ENCODE assay signal across 1 cellular context in the genomic region with DNA sequence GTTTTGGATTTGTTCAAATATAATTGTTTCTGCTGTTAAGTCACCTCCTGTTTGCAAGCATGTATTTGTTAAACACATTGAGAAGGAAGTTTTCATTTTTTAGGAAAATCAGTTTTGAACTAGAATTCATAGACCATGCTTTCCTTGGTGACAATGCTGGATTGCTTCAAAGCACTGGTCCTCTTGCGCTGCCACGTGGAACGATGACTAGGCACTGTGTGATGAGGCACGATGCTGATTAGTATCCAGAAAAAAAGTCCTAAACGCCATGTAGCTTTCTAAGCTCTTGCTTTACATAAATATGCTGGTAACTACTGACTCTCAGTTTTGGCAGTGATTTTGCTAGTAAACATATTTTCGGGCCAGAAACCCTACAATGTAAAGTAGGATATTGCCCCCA.
TF ChIP-seq lines count a peak whose summit lies in the region.

No MANE protein-coding gene starts in this region.

TF ChIP-seq in K562, 482 proteins besides CTCF, POLR2A, EP300 and RAD21 (continued from another document):
- TF ChIP-seq ZNF280A (IDR thresholded peaks at IDR 0.05; ENCODE audit: low read depth, partially characterized antibody) (no peak), SNRNP70 (optimal IDR thresholded peaks at IDR 0.05; ENCODE audit: low read depth, low read length) (no peak), USF2 (CRISPR knock-in tag; IDR thresholded peaks at IDR 0.05) (no peak), FOXA3 (CRISPR knock-in tag; conservative IDR thresholded peaks at IDR 0.05 in 1 of 2, IDR thresholded peaks at IDR 0.05 in 1 of 2) (no peak), TCFL5 (CRISPR knock-in tag; conservative IDR thresholded peaks at IDR 0.05) (no peak), KDM1A (IDR thresholded peaks at IDR 0.05) (0 out of 4 replicates have a peak, but pooled peaks of 1 of the 2 experiments have one; percentile 24), EP400 (IDR thresholded peaks at IDR 0.05) (peak; percentile 52; the same call in 1 of the 2 replicates), GATA2 (CRISPR knock-in tag; IDR thresholded peaks at IDR 0.05) (no peak), ZNF165 (CRISPR knock-in tag; IDR thresholded peaks at IDR 0.05; ENCODE audit: borderline replicate concordance) (no peak), RCOR1 (IDR thresholded peaks at IDR 0.05; ENCODE audit: borderline replicate concordance in 1 of 2, low read depth in 2 of 2, low read length in 2 of 2) (peak in 1 of 2 experiments; percentile 25; a peak in 1 of 4 replicates), ZNF561 (CRISPR knock-in tag; conservative IDR thresholded peaks at IDR 0.05) (no peak), MAX (CRISPR knock-in tag; IDR thresholded peaks at IDR 0.05) (0 out of 2 replicates have a peak, but pooled peaks have one; percentile 31), MNT (conservative IDR thresholded peaks at IDR 0.05) (peak; percentile 76 to 81), ZNF140 (CRISPR knock-in tag; IDR thresholded peaks at IDR 0.05) (no peak), CBX8 (IDR thresholded peaks at IDR 0.05; ENCODE audit: borderline replicate concordance, extremely low read depth, low read depth, low read length, poor library complexity, severe bottlenecking) (peak; percentile 22), THAP7 (CRISPR knock-in tag; IDR thresholded peaks at IDR 0.05) (no peak), CXXC5 (CRISPR knock-in tag; IDR thresholded peaks at IDR 0.05) (0 out of 2 replicates have a peak, but pooled peaks have one; percentile 22), CBX1 (IDR thresholded peaks at IDR 0.05; ENCODE audit: low read depth) (no peak), U2AF2 (optimal IDR thresholded peaks at IDR 0.05; ENCODE audit: low read depth, low read length) (no peak), NCOA2 (IDR thresholded peaks at IDR 0.05; ENCODE audit: partially characterized antibody in 2 of 2) (no peak), ZNF785 (CRISPR knock-in tag; IDR thresholded peaks at IDR 0.05) (no peak)
- TF ChIP-seq, protein P1, sequence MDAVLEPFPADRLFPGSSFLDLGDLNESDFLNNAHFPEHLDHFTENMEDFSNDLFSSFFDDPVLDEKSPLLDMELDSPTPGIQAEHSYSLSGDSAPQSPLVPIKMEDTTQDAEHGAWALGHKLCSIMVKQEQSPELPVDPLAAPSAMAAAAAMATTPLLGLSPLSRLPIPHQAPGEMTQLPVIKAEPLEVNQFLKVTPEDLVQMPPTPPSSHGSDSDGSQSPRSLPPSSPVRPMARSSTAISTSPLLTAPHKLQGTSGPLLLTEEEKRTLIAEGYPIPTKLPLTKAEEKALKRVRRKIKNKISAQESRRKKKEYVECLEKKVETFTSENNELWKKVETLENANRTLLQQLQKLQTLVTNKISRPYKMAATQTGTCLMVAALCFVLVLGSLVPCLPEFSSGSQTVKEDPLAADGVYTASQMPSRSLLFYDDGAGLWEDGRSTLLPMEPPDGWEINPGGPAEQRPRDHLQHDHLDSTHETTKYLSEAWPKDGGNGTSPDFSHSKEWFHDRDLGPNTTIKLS (IDR thresholded peaks at IDR 0.05; ENCODE audit: borderline replicate concordance, low read depth), result peak; percentile 89
- TF ChIP-seq, protein P2, sequence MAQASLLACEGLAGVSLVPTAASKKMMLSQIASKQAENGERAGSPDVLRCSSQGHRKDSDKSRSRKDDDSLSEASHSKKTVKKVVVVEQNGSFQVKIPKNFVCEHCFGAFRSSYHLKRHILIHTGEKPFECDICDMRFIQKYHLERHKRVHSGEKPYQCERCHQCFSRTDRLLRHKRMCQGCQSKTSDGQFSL (CRISPR knock-in tag; IDR thresholded peaks at IDR 0.05), result no peak
- TF ChIP-seq, protein P2 (tag; IDR thresholded peaks at IDR 0.05), result no peak
- TF ChIP-seq, protein P3, sequence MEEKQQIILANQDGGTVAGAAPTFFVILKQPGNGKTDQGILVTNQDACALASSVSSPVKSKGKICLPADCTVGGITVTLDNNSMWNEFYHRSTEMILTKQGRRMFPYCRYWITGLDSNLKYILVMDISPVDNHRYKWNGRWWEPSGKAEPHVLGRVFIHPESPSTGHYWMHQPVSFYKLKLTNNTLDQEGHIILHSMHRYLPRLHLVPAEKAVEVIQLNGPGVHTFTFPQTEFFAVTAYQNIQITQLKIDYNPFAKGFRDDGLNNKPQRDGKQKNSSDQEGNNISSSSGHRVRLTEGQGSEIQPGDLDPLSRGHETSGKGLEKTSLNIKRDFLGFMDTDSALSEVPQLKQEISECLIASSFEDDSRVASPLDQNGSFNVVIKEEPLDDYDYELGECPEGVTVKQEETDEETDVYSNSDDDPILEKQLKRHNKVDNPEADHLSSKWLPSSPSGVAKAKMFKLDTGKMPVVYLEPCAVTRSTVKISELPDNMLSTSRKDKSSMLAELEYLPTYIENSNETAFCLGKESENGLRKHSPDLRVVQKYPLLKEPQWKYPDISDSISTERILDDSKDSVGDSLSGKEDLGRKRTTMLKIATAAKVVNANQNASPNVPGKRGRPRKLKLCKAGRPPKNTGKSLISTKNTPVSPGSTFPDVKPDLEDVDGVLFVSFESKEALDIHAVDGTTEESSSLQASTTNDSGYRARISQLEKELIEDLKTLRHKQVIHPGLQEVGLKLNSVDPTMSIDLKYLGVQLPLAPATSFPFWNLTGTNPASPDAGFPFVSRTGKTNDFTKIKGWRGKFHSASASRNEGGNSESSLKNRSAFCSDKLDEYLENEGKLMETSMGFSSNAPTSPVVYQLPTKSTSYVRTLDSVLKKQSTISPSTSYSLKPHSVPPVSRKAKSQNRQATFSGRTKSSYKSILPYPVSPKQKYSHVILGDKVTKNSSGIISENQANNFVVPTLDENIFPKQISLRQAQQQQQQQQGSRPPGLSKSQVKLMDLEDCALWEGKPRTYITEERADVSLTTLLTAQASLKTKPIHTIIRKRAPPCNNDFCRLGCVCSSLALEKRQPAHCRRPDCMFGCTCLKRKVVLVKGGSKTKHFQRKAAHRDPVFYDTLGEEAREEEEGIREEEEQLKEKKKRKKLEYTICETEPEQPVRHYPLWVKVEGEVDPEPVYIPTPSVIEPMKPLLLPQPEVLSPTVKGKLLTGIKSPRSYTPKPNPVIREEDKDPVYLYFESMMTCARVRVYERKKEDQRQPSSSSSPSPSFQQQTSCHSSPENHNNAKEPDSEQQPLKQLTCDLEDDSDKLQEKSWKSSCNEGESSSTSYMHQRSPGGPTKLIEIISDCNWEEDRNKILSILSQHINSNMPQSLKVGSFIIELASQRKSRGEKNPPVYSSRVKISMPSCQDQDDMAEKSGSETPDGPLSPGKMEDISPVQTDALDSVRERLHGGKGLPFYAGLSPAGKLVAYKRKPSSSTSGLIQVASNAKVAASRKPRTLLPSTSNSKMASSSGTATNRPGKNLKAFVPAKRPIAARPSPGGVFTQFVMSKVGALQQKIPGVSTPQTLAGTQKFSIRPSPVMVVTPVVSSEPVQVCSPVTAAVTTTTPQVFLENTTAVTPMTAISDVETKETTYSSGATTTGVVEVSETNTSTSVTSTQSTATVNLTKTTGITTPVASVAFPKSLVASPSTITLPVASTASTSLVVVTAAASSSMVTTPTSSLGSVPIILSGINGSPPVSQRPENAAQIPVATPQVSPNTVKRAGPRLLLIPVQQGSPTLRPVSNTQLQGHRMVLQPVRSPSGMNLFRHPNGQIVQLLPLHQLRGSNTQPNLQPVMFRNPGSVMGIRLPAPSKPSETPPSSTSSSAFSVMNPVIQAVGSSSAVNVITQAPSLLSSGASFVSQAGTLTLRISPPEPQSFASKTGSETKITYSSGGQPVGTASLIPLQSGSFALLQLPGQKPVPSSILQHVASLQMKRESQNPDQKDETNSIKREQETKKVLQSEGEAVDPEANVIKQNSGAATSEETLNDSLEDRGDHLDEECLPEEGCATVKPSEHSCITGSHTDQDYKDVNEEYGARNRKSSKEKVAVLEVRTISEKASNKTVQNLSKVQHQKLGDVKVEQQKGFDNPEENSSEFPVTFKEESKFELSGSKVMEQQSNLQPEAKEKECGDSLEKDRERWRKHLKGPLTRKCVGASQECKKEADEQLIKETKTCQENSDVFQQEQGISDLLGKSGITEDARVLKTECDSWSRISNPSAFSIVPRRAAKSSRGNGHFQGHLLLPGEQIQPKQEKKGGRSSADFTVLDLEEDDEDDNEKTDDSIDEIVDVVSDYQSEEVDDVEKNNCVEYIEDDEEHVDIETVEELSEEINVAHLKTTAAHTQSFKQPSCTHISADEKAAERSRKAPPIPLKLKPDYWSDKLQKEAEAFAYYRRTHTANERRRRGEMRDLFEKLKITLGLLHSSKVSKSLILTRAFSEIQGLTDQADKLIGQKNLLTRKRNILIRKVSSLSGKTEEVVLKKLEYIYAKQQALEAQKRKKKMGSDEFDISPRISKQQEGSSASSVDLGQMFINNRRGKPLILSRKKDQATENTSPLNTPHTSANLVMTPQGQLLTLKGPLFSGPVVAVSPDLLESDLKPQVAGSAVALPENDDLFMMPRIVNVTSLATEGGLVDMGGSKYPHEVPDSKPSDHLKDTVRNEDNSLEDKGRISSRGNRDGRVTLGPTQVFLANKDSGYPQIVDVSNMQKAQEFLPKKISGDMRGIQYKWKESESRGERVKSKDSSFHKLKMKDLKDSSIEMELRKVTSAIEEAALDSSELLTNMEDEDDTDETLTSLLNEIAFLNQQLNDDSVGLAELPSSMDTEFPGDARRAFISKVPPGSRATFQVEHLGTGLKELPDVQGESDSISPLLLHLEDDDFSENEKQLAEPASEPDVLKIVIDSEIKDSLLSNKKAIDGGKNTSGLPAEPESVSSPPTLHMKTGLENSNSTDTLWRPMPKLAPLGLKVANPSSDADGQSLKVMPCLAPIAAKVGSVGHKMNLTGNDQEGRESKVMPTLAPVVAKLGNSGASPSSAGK (IDR thresholded peaks at IDR 0.05), result peak; percentile 93
- TF ChIP-seq, protein P4, sequence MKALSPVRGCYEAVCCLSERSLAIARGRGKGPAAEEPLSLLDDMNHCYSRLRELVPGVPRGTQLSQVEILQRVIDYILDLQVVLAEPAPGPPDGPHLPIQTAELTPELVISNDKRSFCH (CRISPR knock-in tag; IDR thresholded peaks at IDR 0.05), result no peak
- TF ChIP-seq, protein P4 (tag; IDR thresholded peaks at IDR 0.05), result no peak
